Comparison of ENCODE assay signal across 8 cellular contexts in genomic region chr9:15510789-15511575, GRCh38. TPM values are rescaled to one million over a fixed set of nuclear protein-coding genes. Genes with fewer than 3 reads are reported as not detected.
DNase-seq lines count a peak whose midpoint lies in the region; ATAC-seq and TF ChIP-seq lines count a peak whose summit lies in the region.

Gene PSIP1, minus strand, starts transcription at chr9:15510970. Its CDS starts 782 bp downstream, at chr9:15510188.

- peak; percentile 22 to 58 for TF ChIP-seq POLR2A in tibial nerve (IDR thresholded peaks at IDR 0.05)

- H2BK5ac ChIP-seq in trophoblast cell (ENCODE audit: low read depth, low read length, poor library complexity) = peak within 1 kb of the TSS; percentile 91

- H4K8ac ChIP-seq in trophoblast cell (ENCODE audit: low read depth, low read length) = peak within 1 kb of the TSS; percentile 76

- H4K20me1 ChIP-seq in SU-DHL-6 (ENCODE audit: low read depth, low read length) = peaks cover 23% of the 10 kb centered on the region

- no peak within 1 kb of the TSS for H2AK5ac ChIP-seq in trophoblast cell (ENCODE audit: low read length)

- peak within 1 kb of the TSS; percentile 88 for H3K18ac ChIP-seq in trophoblast cell (ENCODE audit: low read length)

- no peaks in the 10 kb centered on the region for H3K9me3 ChIP-seq in SU-DHL-6 (ENCODE audit: insufficient read depth, low read length)
- no peaks in the 10 kb centered on the region for H3K9me3 ChIP-seq in cardiac muscle cell (ENCODE audit: low read depth)
- no peaks in the 10 kb centered on the region for H3K9me3 ChIP-seq in trophoblast cell (ENCODE audit: insufficient read depth, low read depth, low read length)
- no peaks in the 10 kb centered on the region for H3K9me3 ChIP-seq in tibial nerve

- H3K4me3 ChIP-seq in GM12865 (ENCODE audit: low read depth, low read length) (peak within 1 kb of the TSS; percentile 84), SU-DHL-6 (ENCODE audit: insufficient read depth, low read length, poor library complexity, severe bottlenecking) (peak within 1 kb of the TSS; percentile 98), cardiac muscle cell (peak within 1 kb of the TSS; percentile 98), trophoblast cell (ENCODE audit: low read depth, low read length) (peak within 1 kb of the TSS; percentile 97), tibial nerve (peak within 1 kb of the TSS; percentile 68 to 98 (median 90))

- peak within 1 kb of the TSS; percentile 67 for H4K12ac ChIP-seq in trophoblast cell (ENCODE audit: low read depth, low read length)

- peaks cover 29% of the 10 kb centered on the region for H3F3A ChIP-seq in SU-DHL-6 (ENCODE audit: insufficient read depth)

- WGBS in trophoblast cell (ENCODE audit: extremely low coverage, insufficient coverage, insufficient read length) = no CpG with 5 or more reads among the region's 72 CpGs
- 0% methylated on average over 33 to 63 of the region's 72 CpGs for WGBS in tibial nerve, 2 donors

- H2AFZ ChIP-seq in SU-DHL-6 (ENCODE audit: low read depth, low read length, severe bottlenecking) (peak within 1 kb of the TSS; percentile 97), trophoblast cell (ENCODE audit: insufficient read depth, low read length, poor library complexity) (peak within 1 kb of the TSS; percentile 75)

- H3K14ac ChIP-seq in trophoblast cell (ENCODE audit: low read length) = peak within 1 kb of the TSS; percentile 71

- H2BK12ac ChIP-seq in trophoblast cell (ENCODE audit: low read length) = peak within 1 kb of the TSS; percentile 80

- no peaks in the 10 kb centered on the region for H3K27me3 ChIP-seq in SU-DHL-6 (ENCODE audit: low read length)
- H3K27me3 ChIP-seq in cardiac muscle cell = no peaks in the 10 kb centered on the region
- no peaks in the 10 kb centered on the region for H3K27me3 ChIP-seq in trophoblast cell (ENCODE audit: insufficient read depth, low read length)
- H3K27me3 ChIP-seq in tibial nerve = no peaks in the 10 kb centered on the region

- H2BK120ac ChIP-seq in trophoblast cell (ENCODE audit: insufficient read depth, low read length, poor library complexity) = peak within 1 kb of the TSS; percentile 81

- peak in 1 of 2 donors; percentile 85 for TF ChIP-seq EP300 in tibial nerve (IDR thresholded peaks at IDR 0.05)

- H3K27ac ChIP-seq in SU-DHL-6 (ENCODE audit: low read depth, low read length) = peak within 1 kb of the TSS; percentile 88
- peak within 1 kb of the TSS; percentile 99 for H3K27ac ChIP-seq in cardiac muscle cell
- H3K27ac ChIP-seq in trophoblast cell (ENCODE audit: low read depth, low read length) = peak within 1 kb of the TSS; percentile 48
- peak within 1 kb of the TSS; percentile 87 to 96 (median 93) for H3K27ac ChIP-seq in tibial nerve

- no peaks in the 10 kb centered on the region for H3K9me2 ChIP-seq in SU-DHL-6 (replicated peaks; ENCODE audit: insufficient read depth, low read length)

- TF ChIP-seq CTCF in GM12865 (IDR thresholded peaks at IDR 0.05; ENCODE audit: insufficient read depth, low read depth, low read length, missing control alignments) (no peak), SU-DHL-6 (IDR thresholded peaks at IDR 0.05; ENCODE audit: insufficient read depth, low read length, poor library complexity, severe bottlenecking) (no peak), cardiac muscle cell (IDR thresholded peaks at IDR 0.05; ENCODE audit: low read depth, low read length) (no peak), tibial nerve (IDR thresholded peaks at IDR 0.05) (peak in 3 of 5 experiments; percentile 22 to 72 (median 69))

- H3K36me3 ChIP-seq in SU-DHL-6 (ENCODE audit: low read length) (peaks cover 34% of the 10 kb centered on the region), cardiac muscle cell (peaks cover 13% of the 10 kb centered on the region), trophoblast cell (ENCODE audit: control insufficient read depth in 1 of 2, insufficient read depth in 2 of 2, low read length in 2 of 2) (peaks cover 2 to 4% of the 10 kb centered on the region in 2 experiments), tibial nerve (peaks cover 0 to 17% (median under 1%) of the 10 kb centered on the region in 3 donors)

- peaks cover 10% of the 10 kb centered on the region for H3K79me1 ChIP-seq in trophoblast cell (ENCODE audit: low read length)

- H3K4me2 ChIP-seq in SU-DHL-6 (ENCODE audit: low read depth, low read length, poor library complexity, severe bottlenecking) = peak within 1 kb of the TSS; percentile 89
- peak within 1 kb of the TSS; percentile 69 for H3K4me2 ChIP-seq in trophoblast cell (ENCODE audit: low read length)

- peak within 1 kb of the TSS; percentile 88 for H4K91ac ChIP-seq in trophoblast cell (ENCODE audit: low read depth, low read length)

- peaks cover 48% of the 10 kb centered on the region for H3K79me2 ChIP-seq in SU-DHL-6 (ENCODE audit: insufficient read depth, low read length)
- H3K79me2 ChIP-seq in trophoblast cell (ENCODE audit: control insufficient read depth, insufficient read depth, low read length, poor library complexity) = peaks cover 8% of the 10 kb centered on the region

- H3K4ac ChIP-seq in trophoblast cell (ENCODE audit: low read depth, low read length) = peak within 1 kb of the TSS; percentile 57

- no peak within 1 kb of the TSS for H3K23ac ChIP-seq in trophoblast cell (ENCODE audit: low read length)

- H3K9ac ChIP-seq in SU-DHL-6 (ENCODE audit: low read length) (peak within 1 kb of the TSS; percentile 98), trophoblast cell (ENCODE audit: low read length) (peak within 1 kb of the TSS; percentile 90)

- DNase-seq in GM12865 (ENCODE audit: low read depth) = peak; percentile 96
- DNase-seq in NCI-H128 (lab: John Stamatoyannopoulos, UW; ENCODE audit: unreplicated experiment) = peak; percentile 85
- peak; percentile 65 for DNase-seq in activated naive CD8-positive, alpha-beta T cell treated with anti-CD3 and anti-CD28 coated beads, Interleukin-2, amount 50 U/mL, for 16 hours (ENCODE audit: low read depth, low spot score)
- DNase-seq in cardiac muscle cell (ENCODE audit: low read depth in 1 of 2, low spot score in 1 of 2) = peak; percentile 88 to 92
- DNase-seq in trophoblast cell = peak; percentile 61 to 80
- peak; percentile 44 to 64 for DNase-seq in tibial nerve (ENCODE audit: low spot score in 2 of 2)

- H3K4me1 ChIP-seq in cardiac muscle cell (ENCODE audit: low read depth) (peaks cover 13% of the 10 kb centered on the region), trophoblast cell (ENCODE audit: control insufficient read depth in 1 of 2, insufficient read depth in 2 of 2, low read length in 2 of 2) (no peaks in the 10 kb centered on the region), tibial nerve (peaks cover 0 to 26% (median 17%) of the 10 kb centered on the region in 4 donors)

- peak; percentile 80 for ATAC-seq in HG02759 (IDR thresholded peaks at IDR 0.05; ENCODE audit: unreplicated experiment)

RNA-seq across cellular contexts. Expression of gene PSIP1, which starts in this region (rescaled TPM):
- 41.0 and 77.6 TPM in 2 replicates for total RNA-seq in cardiac muscle cell
- 101 and 130 TPM in 2 replicates for polyA plus RNA-seq in cardiac muscle cell
- polyA plus RNA-seq in trophoblast cell (2013) = 63.7 and 71.2 TPM in 2 replicates
- 100 to 1,000 TPM in 2 of 4 donors, 10 to 100 TPM in 2; 57.6 to 121 (median 97.9) TPM for total RNA-seq in tibial nerve

Comparison
In these comparisons a context has a peak if more than half of its experiments do, and no peak if none do; other contexts are left out.
1. Peak in every context shown above with its lines: DNase-seq, ATAC-seq, H3K4me3 ChIP-seq and H3K27ac ChIP-seq.
2. CTCF ChIP-seq: peak in tibial nerve (3 of 5); none in GM12865 (single experiment), SU-DHL-6 (single experiment) and cardiac muscle cell (single experiment).
3. H3K27ac ChIP-seq: peak in every context shown above with its lines; median percentile 99 in cardiac muscle cell; 93 in tibial nerve; 88 in SU-DHL-6; 48 in trophoblast cell.